In genomic region chr9:138017200-138017599, GRCh38 we compare ENCODE assay signal across 34 cellular contexts.
"Had no signal": no experiment of that assay in that cellular context is flagged by ENCODE, and none has a peak within 500 bp of the region (broad histone marks: within the 10 kb centered on the region; RNA-seq: fewer than 3 reads in every experiment).

No MANE protein-coding gene starts in this region.

- H3K9me3 ChIP-seq: ascending aorta, Peyer's patch had no signal

- H3K27me3 ChIP-seq: ascending aorta had no signal

- H3K27ac ChIP-seq: ascending aorta, Peyer's patch, WERI-Rb-1 had no signal

- H3K36me3 Mint-ChIP-seq: activated naive CD4-positive, alpha-beta T cell treated with anti-CD3 and anti-CD28 coated beads, Interleukin-2, amount 50 U/mL, for 24 hours; activated naive CD8-positive, alpha-beta T cell treated with anti-CD3 and anti-CD28 coated beads, Interleukin-2, amount 10 ng/mL, durations not matched to agents 7 days and 5 days; T-cell had no signal

- H3K9me3 Mint-ChIP-seq: activated CD4-positive, alpha-beta T cell treated with anti-CD3 and anti-CD28 coated beads, Interleukin-2, amount 10 ng/mL, durations not matched to agents 24 days and 14 days; activated CD8-positive, alpha-beta T cell treated with anti-CD3 and anti-CD28 coated beads for 36 hours; activated naive CD4-positive, alpha-beta T cell treated with anti-CD3 and anti-CD28 coated beads, Interleukin-2, amount 50 U/mL, for 24 hours; activated naive CD8-positive, alpha-beta T cell treated with anti-CD3 and anti-CD28 coated beads, Interleukin-2, amount 10 ng/mL, durations not matched to agents 7 days and 5 days; activated T-cell treated with anti-CD3 and anti-CD28 coated beads, Interleukin-2, amount 50 U/mL, for 72 hours; activated T-helper 17 cell treated with anti-CD3 and anti-CD28 coated beads, Interleukin-2, amount 50 U/mL, for 72 hours; brain; T-cell had no signal

- H3K4me1 ChIP-seq: ascending aorta, Peyer's patch had no signal

- H3K4me3 ChIP-seq: ascending aorta, Peyer's patch had no signal

- H3K27ac Mint-ChIP-seq: activated CD4-positive, alpha-beta T cell treated with anti-CD3 and anti-CD28 coated beads, Interleukin-2, amount 10 ng/mL, durations not matched to agents 24 days and 14 days; activated CD8-positive, alpha-beta T cell treated with anti-CD3 and anti-CD28 coated beads for 36 hours; activated naive CD4-positive, alpha-beta T cell treated with anti-CD3 and anti-CD28 coated beads, Interleukin-2, amount 50 U/mL, for 24 hours; activated naive CD8-positive, alpha-beta T cell treated with anti-CD3 and anti-CD28 coated beads, Interleukin-2, amount 10 ng/mL, durations not matched to agents 7 days and 5 days; activated T-cell treated with anti-CD3 and anti-CD28 coated beads, Interleukin-2, amount 50 U/mL, for 72 hours; activated T-helper 17 cell treated with anti-CD3 and anti-CD28 coated beads, Interleukin-2, amount 50 U/mL, for 72 hours; T-cell had no signal

- ATAC-seq: activated CD8-positive, alpha-beta T cell treated with anti-CD3 and anti-CD28 coated beads for 36 hours; activated T-cell treated with anti-CD3 and anti-CD28 coated beads, Interleukin-2, amount 50 U/mL, for 72 hours; activated T-helper 17 cell treated with anti-CD3 and anti-CD28 coated beads, Interleukin-2, amount 50 U/mL, for 72 hours; PC-3; SK-N-SH treated with all-trans-retinoic acid at 6 μM for 48 hours; T-cell had no signal

- DNase-seq: activated CD4-positive, alpha-beta T cell treated with anti-CD3 and anti-CD28 coated beads, Interleukin-2, amount 10 ng/mL, durations not matched to agents 24 days and 14 days; activated CD4-positive, alpha-beta T cell treated with anti-CD3 and anti-CD28 coated beads, Interleukin-2, amount 50 U/mL, for 4 hours; activated CD8-positive, alpha-beta T cell treated with anti-CD3 and anti-CD28 coated beads for 36 hours; activated naive CD4-positive, alpha-beta T cell; activated naive CD8-positive, alpha-beta T cell treated with anti-CD3 and anti-CD28 coated beads, Interleukin-2, amount 10 ng/mL, durations not matched to agents 7 days and 5 days; activated T-cell treated with anti-CD3 and anti-CD28 coated beads, Interleukin-2, amount 50 U/mL, for 1 hour; activated T-cell treated with anti-CD3 and anti-CD28 coated beads, Interleukin-2, amount 50 U/mL, for 72 hours; amygdala; caudate nucleus; NCI-H1092 treated with DMSO at 0.1 percent for 48 hours; NCI-H1417; NCI-H146; NCI-H187; NCI-H2029 treated with DMSO at 0.1 percent for 48 hours; NCI-H2107; NCI-H2171; NCI-H510A; NCI-H526; NCI-H748 treated with DMSO at 0.1 percent for 48 hours; NK-92 treated with Interleukin-12 subunit alpha and Interleukin-12 subunit beta, amount 100 ng/mL, for 24 hours; PC-3; RPMI8226; SIG-M5; T-cell; T-helper 2 cell; T-helper 9 cell; WERI-Rb-1 had no signal

- H3K4me1 Mint-ChIP-seq: activated CD4-positive, alpha-beta T cell treated with anti-CD3 and anti-CD28 coated beads, Interleukin-2, amount 10 ng/mL, durations not matched to agents 24 days and 14 days; activated naive CD4-positive, alpha-beta T cell treated with anti-CD3 and anti-CD28 coated beads, Interleukin-2, amount 50 U/mL, for 24 hours; activated naive CD8-positive, alpha-beta T cell treated with anti-CD3 and anti-CD28 coated beads, Interleukin-2, amount 10 ng/mL, durations not matched to agents 7 days and 5 days; activated T-helper 17 cell treated with anti-CD3 and anti-CD28 coated beads, Interleukin-2, amount 50 U/mL, for 72 hours; brain had no signal

- H3K36me3 ChIP-seq: ascending aorta, Peyer's patch had no signal

- H3K4me3 Mint-ChIP-seq: activated CD4-positive, alpha-beta T cell treated with anti-CD3 and anti-CD28 coated beads, Interleukin-2, amount 10 ng/mL, durations not matched to agents 24 days and 14 days; activated CD8-positive, alpha-beta T cell treated with anti-CD3 and anti-CD28 coated beads for 36 hours; activated naive CD4-positive, alpha-beta T cell treated with anti-CD3 and anti-CD28 coated beads, Interleukin-2, amount 50 U/mL, for 24 hours; activated naive CD8-positive, alpha-beta T cell treated with anti-CD3 and anti-CD28 coated beads, Interleukin-2, amount 10 ng/mL, durations not matched to agents 7 days and 5 days; activated T-cell treated with anti-CD3 and anti-CD28 coated beads, Interleukin-2, amount 50 U/mL, for 72 hours; activated T-helper 17 cell treated with anti-CD3 and anti-CD28 coated beads, Interleukin-2, amount 50 U/mL, for 72 hours; brain; T-cell had no signal

- FAIRE-seq: bronchial epithelial cell had no signal
